ENCODE assay signal across 31 cellular contexts in genomic region chr15:25057574-25057973, GRCh38.
DNase-seq lines count a peak whose midpoint lies in the region; ATAC-seq, FAIRE-seq and TF ChIP-seq lines count a peak whose summit lies in the region.
"Had no signal": no experiment of that assay in that cellular context is flagged by ENCODE, and none has a peak within 500 bp of the region (broad histone marks: within the 10 kb centered on the region; RNA-seq: fewer than 3 reads in every experiment).

No MANE protein-coding gene starts in this region.

- WGBS in liver: 95% methylated on average over 7 of the region's 7 CpGs
- 80% methylated on average over 1 of the region's 7 CpGs for WGBS in HepG2 (ENCODE audit: low lambda C conversion rate)

- no peak overlapping the region for H3K4me2 ChIP-seq in HepG2 (ENCODE audit: low read depth, low read length)

- H3K4me1 ChIP-seq in liver (ENCODE audit: control insufficient read depth in 4 of 4, insufficient read depth in 4 of 4, low read length in 3 of 4): no peaks in the 10 kb centered on the region
- H3K4me1 ChIP-seq in HepG2 (ENCODE audit: insufficient read depth, low read length): no peaks in the 10 kb centered on the region
- H3K4me1 ChIP-seq in skeletal muscle tissue (ENCODE audit: control insufficient read depth in 3 of 3, insufficient read depth in 3 of 3, low read length in 3 of 3): no peaks in the 10 kb centered on the region
- no peaks in the 10 kb centered on the region for H3K4me1 ChIP-seq in kidney (ENCODE audit: control insufficient read depth in 1 of 2, insufficient read depth in 1 of 2, low read depth in 1 of 2, low read length in 2 of 2)
- H3K4me1 ChIP-seq: heart left ventricle, right atrium auricular region, SJSA1, upper lobe of right lung had no signal

- no peaks in the 10 kb centered on the region for H3K4me1 Mint-ChIP-seq in glutamatergic neuron (ENCODE audit: low read depth, unreplicated experiment)
- H3K4me1 Mint-ChIP-seq: activated CD4-positive, alpha-beta T cell treated with anti-CD3 and anti-CD28 coated beads for 36 hours; activated naive CD8-positive, alpha-beta T cell treated with anti-CD3 and anti-CD28 coated beads, Interleukin-2, amount 10 ng/mL, durations not matched to agents 7 days and 5 days; naive thymus-derived CD4-positive, alpha-beta T cell had no signal

- TF ChIP-seq CTCF in liver (IDR thresholded peaks at IDR 0.05; ENCODE audit: low read depth, low read length, missing input control): no peak
- no peak for TF ChIP-seq CTCF in HepG2 (CRISPR knock-in tag; IDR thresholded peaks at IDR 0.05)
- TF ChIP-seq CTCF in glutamatergic neuron (IDR thresholded peaks at IDR 0.05; ENCODE audit: partially characterized antibody, unreplicated experiment): no peak
- TF ChIP-seq CTCF in kidney (IDR thresholded peaks at IDR 0.05; ENCODE audit: borderline replicate concordance, extremely low read depth, insufficient read depth): no peak

- DNase-seq in HepG2 (ENCODE audit: low spot score) (no peak), glutamatergic neuron (no peak), DMS153 (lab: John Stamatoyannopoulos, UW) (no peak), kidney (no peak), hypothalamus (lab: John Stamatoyannopoulos, UW) (no peak)
- DNase-seq: activated CD4-positive, alpha-beta T cell treated with anti-CD3 and anti-CD28 coated beads for 36 hours; activated naive CD8-positive, alpha-beta T cell treated with anti-CD3 and anti-CD28 coated beads, Interleukin-2, amount 10 ng/mL, durations not matched to agents 7 days and 5 days; cerebellar nuclear complex; effector CD4-positive, alpha-beta T cell; erythroblast; GM23248; HFFc6; left cardiac atrium; mesendoderm; naive thymus-derived CD4-positive, alpha-beta T cell; NCI-H1105; NCI-H2029; NCI-H526 treated with DMSO at 0.1 percent for 48 hours; stimulated activated CD4-positive, alpha-beta T cell treated with anti-CD3 and anti-CD28 coated beads, Interleukin-12 subunit alpha, Interleukin-12 subunit beta, amount 100 ng/mL, for 4 hours had no signal

- H3K27me3 ChIP-seq in liver (ENCODE audit: control insufficient read depth in 4 of 4, insufficient read depth in 4 of 4, low read length in 3 of 4): no peaks in the 10 kb centered on the region
- H3K27me3 ChIP-seq in HepG2 (ENCODE audit: control insufficient read depth in 1 of 2, insufficient read depth in 2 of 2, low read length in 2 of 2): no peaks in the 10 kb centered on the region
- no peaks in the 10 kb centered on the region for H3K27me3 ChIP-seq in skeletal muscle tissue (ENCODE audit: control insufficient read depth in 3 of 3, insufficient read depth in 3 of 3, low read length in 3 of 3)
- H3K27me3 ChIP-seq: heart left ventricle, right atrium auricular region, SJSA1, upper lobe of right lung had no signal

- no peak overlapping the region for H3K4me3 Mint-ChIP-seq in glutamatergic neuron (ENCODE audit: unreplicated experiment)
- H3K4me3 Mint-ChIP-seq: activated CD4-positive, alpha-beta T cell treated with anti-CD3 and anti-CD28 coated beads for 36 hours; activated naive CD8-positive, alpha-beta T cell treated with anti-CD3 and anti-CD28 coated beads, Interleukin-2, amount 10 ng/mL, durations not matched to agents 7 days and 5 days; HFFc6; stimulated activated naive CD8-positive, alpha-beta T cell treated with anti-CD3 and anti-CD28 coated beads, Interleukin-15, Interleukin-2, amounts not matched to agents 100 ng/mL and 50 ng/mL, for 24 hours had no signal

- peaks cover 98% of the 10 kb centered on the region for H3K36me3 Mint-ChIP-seq in glutamatergic neuron (ENCODE audit: unreplicated experiment)

- no peak overlapping the region for H2AFZ ChIP-seq in HepG2 (ENCODE audit: low read length)
- H2AFZ ChIP-seq: GM23248 had no signal

- TF ChIP-seq POLR2A in HepG2 (IDR thresholded peaks at IDR 0.05; ENCODE audit: insufficient read depth in 1 of 2, low read depth in 2 of 2, low read length in 2 of 2): no peak

- H3K27ac ChIP-seq in liver (ENCODE audit: low read depth in 1 of 2, low read length in 2 of 2): no peak overlapping the region
- H3K27ac ChIP-seq in HepG2 (ENCODE audit: extremely low read length, insufficient read depth, low read length): no peak overlapping the region
- no peak overlapping the region for H3K27ac ChIP-seq in skeletal muscle tissue (ENCODE audit: low read depth, low read length)
- no peak overlapping the region for H3K27ac ChIP-seq in kidney (ENCODE audit: low read depth in 2 of 2, low read length in 2 of 2)
- H3K27ac ChIP-seq: GM23248, heart left ventricle, right atrium auricular region, SJSA1, upper lobe of right lung had no signal

- no peak for TF ChIP-seq EP300 in HepG2 (IDR thresholded peaks at IDR 0.05; ENCODE audit: low read depth in 2 of 2, low read length in 2 of 2)
- TF ChIP-seq EP300 in HepG2 (CRISPR knock-in tag; IDR thresholded peaks at IDR 0.05; ENCODE audit: borderline replicate concordance): no peak

- peaks cover 82 to 100% (median 99%) of the 10 kb centered on the region in 4 donors for H3K9me3 ChIP-seq in liver (ENCODE audit: control insufficient read depth in 4 of 4, low read length in 3 of 4)
- peaks cover 100% of the 10 kb centered on the region for H3K9me3 ChIP-seq in HepG2 (ENCODE audit: low read length)
- H3K9me3 ChIP-seq in skeletal muscle tissue (ENCODE audit: control insufficient read depth in 3 of 3, low read length in 3 of 3): peaks cover 90 to 98% (median 91%) of the 10 kb centered on the region in 3 donors
- H3K9me3 ChIP-seq in kidney (ENCODE audit: control insufficient read depth in 1 of 2, low read length in 2 of 2): peaks cover 81 to 100% of the 10 kb centered on the region in 2 donors

- CTCF ChIA-PET in HepG2 (lab: Yijun Ruan, JAX; ENCODE audit: low intra/inter-chr PET ratio, low total read pairs): no interaction called here

- H3K36me3 ChIP-seq in liver (ENCODE audit: control insufficient read depth in 4 of 4, insufficient read depth in 3 of 4, low read depth in 1 of 4, low read length in 3 of 4) (peaks cover 11 to 98% (median 89%) of the 10 kb centered on the region in 4 donors), HepG2 (replicated peaks in 1 of 2; ENCODE audit: control insufficient read depth in 1 of 2, insufficient read depth in 2 of 2, low read length in 2 of 2) (peaks cover 49 to 98% of the 10 kb centered on the region in 2 experiments), skeletal muscle tissue (ENCODE audit: control insufficient read depth in 3 of 3, insufficient read depth in 3 of 3, low read length in 3 of 3) (peaks cover 97 to 100% (median 99%) of the 10 kb centered on the region in 3 donors), kidney (ENCODE audit: control insufficient read depth in 1 of 2, insufficient read depth in 2 of 2, low read length in 2 of 2) (peaks cover 86 to 100% of the 10 kb centered on the region in 2 donors)
- H3K36me3 ChIP-seq: SJSA1 had no signal

- ATAC-seq in HepG2: no peak
- no peak for ATAC-seq in GM19463 (IDR thresholded peaks at IDR 0.05; ENCODE audit: unreplicated experiment)
- ATAC-seq: activated CD4-positive, alpha-beta T cell treated with anti-CD3 and anti-CD28 coated beads for 36 hours; left cardiac atrium; naive thymus-derived CD4-positive, alpha-beta T cell; upper lobe of right lung had no signal

- no TSS peak for BruUV-seq in HepG2 (replicated peaks; lab: Mats Ljungman, UMichigan)

- H3K9me3 Mint-ChIP-seq in glutamatergic neuron (ENCODE audit: unreplicated experiment): peaks cover 92% of the 10 kb centered on the region

- POLR2A ChIA-PET in HepG2 (lab: Yijun Ruan, JAX): no interaction called here

- intact Hi-C loops in HepG2 (cut with micrococcal nuclease; ENCODE audit: unreplicated experiment): no loop called here
- intact Hi-C loops in kidney (cut with DNase I): no loop called here

- FAIRE-seq in HepG2 (lab: Jason Lieb, UNC) (no peak), kidney (lab: Jason Lieb, UNC) (no peak)
- FAIRE-seq: D721Med, RCC 7860 had no signal

- H3K27ac Mint-ChIP-seq in glutamatergic neuron (ENCODE audit: unreplicated experiment): peak overlapping the region; percentile 13
- H3K27ac Mint-ChIP-seq: activated CD4-positive, alpha-beta T cell treated with anti-CD3 and anti-CD28 coated beads for 36 hours; activated naive CD8-positive, alpha-beta T cell treated with anti-CD3 and anti-CD28 coated beads, Interleukin-2, amount 10 ng/mL, durations not matched to agents 7 days and 5 days; activated T-helper 2 cell treated with anti-CD3 and anti-CD28 coated beads, Interferon-gamma antibody, Interleukin-2, Interleukin-4, amounts not matched to agents 10 μg/mL and 5 μg/mL and 100 μg/mL, durations not matched to agents 14 hours and 24 hours and 36 hours; HFFc6; stimulated activated naive CD8-positive, alpha-beta T cell treated with anti-CD3 and anti-CD28 coated beads, Interleukin-15, Interleukin-2, amounts not matched to agents 100 ng/mL and 50 ng/mL, for 24 hours had no signal

- H3K4me3 ChIP-seq in liver (ENCODE audit: low read depth in 1 of 3, low read length in 3 of 3): peak overlapping the region in 2 of 3 donors; percentile 67 to 69
- H3K4me3 ChIP-seq in HepG2 (replicated peaks in 1 of 3; ENCODE audit: insufficient read depth in 1 of 3, low read depth in 2 of 3, low read length in 3 of 3): no peak overlapping the region
- H3K4me3 ChIP-seq in skeletal muscle tissue (ENCODE audit: low read length in 3 of 3): peak overlapping the region in 2 of 3 donors; percentile 54 to 57
- no peak overlapping the region for H3K4me3 ChIP-seq in kidney (ENCODE audit: low read length in 2 of 2)
- H3K4me3 ChIP-seq: GM23248, heart left ventricle, right atrium auricular region, SJSA1, upper lobe of right lung had no signal

- peaks cover 58% of the 10 kb centered on the region for H3K27me3 Mint-ChIP-seq in glutamatergic neuron (ENCODE audit: unreplicated experiment)
- H3K27me3 Mint-ChIP-seq: activated CD4-positive, alpha-beta T cell treated with anti-CD3 and anti-CD28 coated beads for 36 hours; activated naive CD8-positive, alpha-beta T cell treated with anti-CD3 and anti-CD28 coated beads, Interleukin-2, amount 10 ng/mL, durations not matched to agents 7 days and 5 days; IgD-negative memory B cell; naive thymus-derived CD4-positive, alpha-beta T cell; stimulated activated naive CD8-positive, alpha-beta T cell treated with anti-CD3 and anti-CD28 coated beads, Interleukin-15, Interleukin-2, amounts not matched to agents 100 ng/mL and 50 ng/mL, for 24 hours had no signal

- no peaks in the 10 kb centered on the region for H3K79me2 ChIP-seq in HepG2 (ENCODE audit: insufficient read depth, low read length)

- H4K20me1 ChIP-seq in HepG2 (ENCODE audit: insufficient read depth, low read length): no peaks in the 10 kb centered on the region

- TF ChIP-seq RAD21 in liver (IDR thresholded peaks at IDR 0.05) (no peak), HepG2 (CRISPR knock-in tag; IDR thresholded peaks at IDR 0.05) (no peak)

- in situ Hi-C loops in HepG2 (cut with HindIII; ENCODE audit: extremely low pct_ligation_motif_present, low pct_unique_long_range_greater_than_20kb): no loop called here

- H3K9ac ChIP-seq in liver (ENCODE audit: low read depth in 1 of 2, low read length in 2 of 2) (no peak overlapping the region), HepG2 (ENCODE audit: insufficient read depth, low read depth, low read length) (no peak overlapping the region), skeletal muscle tissue (ENCODE audit: low read depth in 1 of 3, low read length in 3 of 3) (no peak overlapping the region), kidney (ENCODE audit: low read length in 2 of 2) (no peak overlapping the region)
- H3K9ac ChIP-seq: GM23248 had no signal

TF ChIP-seq in HepG2, 621 proteins besides CTCF, POLR2A, EP300 and RAD21 (continues in another document):
- TF ChIP-seq MEF2D (CRISPR knock-in tag; IDR thresholded peaks at IDR 0.05) (no peak), PLRG1 (conservative IDR thresholded peaks at IDR 0.05) (no peak)

Comparison
In these comparisons a context has a peak if more than half of its experiments do, and no peak if none do; other contexts are left out.
1. H3K4me3 ChIP-seq: peak in liver (2 of 3) and skeletal muscle tissue (2 of 3); none in HepG2 (0 of 3) and kidney (0 of 2).